ENCODE assay signal across 16 cellular contexts in the genomic region with DNA sequence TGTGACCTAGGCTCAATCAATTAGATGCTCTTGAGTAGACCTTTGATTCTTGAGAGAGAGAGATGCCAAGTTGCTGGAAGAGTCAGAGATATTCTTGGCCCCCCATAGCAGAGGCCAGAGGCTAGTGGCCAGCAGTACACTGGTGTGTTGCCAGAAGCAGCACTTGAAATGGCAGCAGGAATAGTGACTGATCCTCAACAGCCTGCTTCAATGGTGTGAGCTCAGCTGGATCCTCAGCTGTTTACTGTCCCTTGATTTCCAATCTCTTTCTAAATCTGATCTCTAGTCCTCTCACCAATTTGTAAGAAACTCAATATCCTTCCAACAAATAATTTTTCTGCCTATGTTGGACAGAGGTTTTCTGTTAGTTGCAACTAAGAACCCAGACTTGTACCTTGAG.
DNase-seq lines count a peak whose midpoint lies in the region; ATAC-seq and TF ChIP-seq lines count a peak whose summit lies in the region.
"Had no signal": no experiment of that assay in that cellular context is flagged by ENCODE, and none has a peak within 500 bp of the region (broad histone marks: within the 10 kb centered on the region; RNA-seq: fewer than 3 reads in every experiment).

No MANE protein-coding gene starts in this region.

- CTCF ChIA-PET in RWPE1 (lab: Yijun Ruan, JAX) = no interaction called here

- no peaks in the 10 kb centered on the region for H3K79me1 ChIP-seq in mesenchymal stem cell (replicated peaks; ENCODE audit: low read length, poor library complexity, severe bottlenecking)

- TF ChIP-seq CTCF in RWPE1 (conservative IDR thresholded peaks at IDR 0.05; ENCODE audit: low read depth) (no peak), esophagus muscularis mucosa (IDR thresholded peaks at IDR 0.05) (no peak)

- H3K9ac ChIP-seq in mesenchymal stem cell (ENCODE audit: low read length) = no peak overlapping the region
- H3K9ac ChIP-seq in subcutaneous abdominal adipose tissue (ENCODE audit: low read length in 5 of 5) = no peak overlapping the region

- H2BK5ac ChIP-seq in mesenchymal stem cell (ENCODE audit: low read depth, low read length, poor library complexity, severe bottlenecking) = no peak overlapping the region

- peak overlapping the region; percentile 7 to 25 for H3K18ac ChIP-seq in mesenchymal stem cell (ENCODE audit: low read depth in 1 of 2, low read length in 2 of 2)

- H2AFZ ChIP-seq in mesenchymal stem cell (ENCODE audit: low read depth, low read length) = no peak overlapping the region

- H2BK12ac ChIP-seq in mesenchymal stem cell (ENCODE audit: low read length in 2 of 2) = peak overlapping the region; percentile 89 to 93

- no peak for DNase-seq in RWPE1 (ENCODE audit: low spot score)
- DNase-seq in esophagus muscularis mucosa (ENCODE audit: extremely low spot score) = no peak
- DNase-seq in mesenchymal stem cell = peak; percentile 28
- DNase-seq in NCI-H146 (lab: John Stamatoyannopoulos, UW) = no peak
- no peak for DNase-seq in NK-92 (lab: John Stamatoyannopoulos, UW; ENCODE audit: unreplicated experiment)
- no peak for DNase-seq in stimulated activated CD4-positive, alpha-beta T cell treated with anti-CD3 and anti-CD28 coated beads, Interleukin-4, amount 100 ng/mL, for 4 hours
- DNase-seq: activated CD8-positive, alpha-beta T cell treated with anti-CD3 and anti-CD28 coated beads for 36 hours; GDM1; KBM-7; mesendoderm; NCI-H1105; NCI-H345; occipital lobe had no signal

- no peak overlapping the region for H3K4ac ChIP-seq in mesenchymal stem cell (ENCODE audit: low read depth in 1 of 2, low read length in 2 of 2)

- intact Hi-C loops in esophagus muscularis mucosa (cut with DNase I) = no loop called here

- no peaks in the 10 kb centered on the region for H3K36me3 ChIP-seq in esophagus muscularis mucosa
- H3K36me3 ChIP-seq in mesenchymal stem cell (ENCODE audit: control insufficient read depth in 1 of 2, insufficient read depth in 2 of 2, low read depth in 1 of 2, low read length in 2 of 2) = no peaks in the 10 kb centered on the region
- no peaks in the 10 kb centered on the region for H3K36me3 ChIP-seq in subcutaneous abdominal adipose tissue (ENCODE audit: control insufficient read depth in 5 of 5, insufficient read depth in 5 of 5, low read length in 5 of 5)

- H3K4me3 ChIP-seq in esophagus muscularis mucosa (no peak overlapping the region), mesenchymal stem cell (ENCODE audit: insufficient read depth in 1 of 2, low read depth in 1 of 2, low read length in 2 of 2) (no peak overlapping the region), subcutaneous abdominal adipose tissue (ENCODE audit: low read depth in 1 of 5, low read length in 5 of 5) (no peak overlapping the region)

- H2AK5ac ChIP-seq in mesenchymal stem cell (ENCODE audit: low read length, severe bottlenecking) = no peak overlapping the region

- no peak for ATAC-seq in GM19328 (IDR thresholded peaks at IDR 0.05; ENCODE audit: unreplicated experiment)
- ATAC-seq: activated CD8-positive, alpha-beta T cell treated with anti-CD3 and anti-CD28 coated beads for 36 hours; activated T-helper 17 cell treated with anti-CD3 and anti-CD28 coated beads, Interleukin-2, amount 50 U/mL, for 72 hours had no signal

- TF ChIP-seq POLR2A in esophagus muscularis mucosa (IDR thresholded peaks at IDR 0.05; ENCODE audit: low read depth) = no peak

- H4K91ac ChIP-seq in mesenchymal stem cell (ENCODE audit: low read length) = no peak overlapping the region

- no peak for TF ChIP-seq EP300 in esophagus muscularis mucosa (IDR thresholded peaks at IDR 0.05)

- H3K23ac ChIP-seq in mesenchymal stem cell (ENCODE audit: low read length in 2 of 2) = no peak overlapping the region

- no peak overlapping the region for H3K14ac ChIP-seq in mesenchymal stem cell (ENCODE audit: low read length in 2 of 2)

- H3K4me1 ChIP-seq in esophagus muscularis mucosa = peaks cover 28 to 42% (median 35%) of the 10 kb centered on the region in 4 donors
- H3K4me1 ChIP-seq in mesenchymal stem cell (ENCODE audit: control insufficient read depth, insufficient read depth, low read depth, low read length) = peaks cover 2% of the 10 kb centered on the region
- peaks cover 0 to 31% (median 26%) of the 10 kb centered on the region in 5 donors for H3K4me1 ChIP-seq in subcutaneous abdominal adipose tissue (ENCODE audit: control insufficient read depth in 5 of 5, insufficient read depth in 5 of 5, low read length in 5 of 5)

- no peak overlapping the region for H4K8ac ChIP-seq in mesenchymal stem cell (ENCODE audit: low read length)

- H3K27me3 ChIP-seq in esophagus muscularis mucosa = no peaks in the 10 kb centered on the region
- H3K27me3 ChIP-seq in mesenchymal stem cell (ENCODE audit: control insufficient read depth in 1 of 2, insufficient read depth in 1 of 2, low read length in 2 of 2) = no peaks in the 10 kb centered on the region
- H3K27me3 ChIP-seq in subcutaneous abdominal adipose tissue (ENCODE audit: control insufficient read depth in 5 of 5, insufficient read depth in 4 of 5, low read length in 5 of 5) = no peaks in the 10 kb centered on the region

- peak overlapping the region; percentile 83 for H3K27ac ChIP-seq in RWPE1
- peak overlapping the region in 3 of 4 donors; percentile 54 to 72 (median 70) for H3K27ac ChIP-seq in esophagus muscularis mucosa (replicated peaks in 1 of 4)
- no peak overlapping the region for H3K27ac ChIP-seq in mesenchymal stem cell (ENCODE audit: low read length, poor library complexity, severe bottlenecking)
- H3K27ac ChIP-seq in subcutaneous abdominal adipose tissue (ENCODE audit: low read depth, low read length) = peak overlapping the region; percentile 58

- no peak overlapping the region for H2BK120ac ChIP-seq in mesenchymal stem cell (ENCODE audit: low read depth, low read length)

- no peak overlapping the region for H3K4me2 ChIP-seq in mesenchymal stem cell (ENCODE audit: low read length, poor library complexity, severe bottlenecking)

- H3K9me3 ChIP-seq in esophagus muscularis mucosa (no peaks in the 10 kb centered on the region), mesenchymal stem cell (ENCODE audit: control insufficient read depth, low read length) (no peaks in the 10 kb centered on the region), subcutaneous abdominal adipose tissue (ENCODE audit: control insufficient read depth in 5 of 5, low read length in 5 of 5) (no peaks in the 10 kb centered on the region)

- POLR2A ChIA-PET in RWPE1 (lab: Yijun Ruan, JAX; ENCODE audit: low non-redundant PET) = no interaction called here

- no peak overlapping the region for H2BK15ac ChIP-seq in mesenchymal stem cell (ENCODE audit: low read depth, poor library complexity, severe bottlenecking)
